ENCODE assay signal across 11 cellular contexts in the genomic region with DNA sequence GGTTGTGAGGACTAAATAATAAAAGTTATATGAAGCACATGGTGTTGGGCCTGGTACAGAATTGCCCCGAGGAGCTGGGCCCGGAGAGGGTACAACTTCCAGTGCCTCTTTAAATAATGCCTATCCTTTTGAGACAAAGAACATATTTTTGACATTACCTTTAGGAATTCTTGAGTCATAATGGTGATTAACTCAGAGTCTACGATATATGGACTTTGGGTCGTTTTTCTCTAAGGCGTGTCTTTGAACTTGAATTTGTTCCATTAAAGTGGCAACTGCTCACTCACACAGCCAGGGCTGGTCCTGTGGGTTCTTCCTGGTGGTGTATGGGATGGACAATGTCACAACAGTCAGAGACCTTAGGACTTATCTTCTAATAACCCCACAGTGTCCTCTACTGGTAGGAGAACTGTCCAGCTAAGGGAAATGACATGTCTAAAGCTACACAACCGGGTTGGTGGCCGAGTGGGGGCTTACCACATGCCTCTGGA.
A peak's percentile ranks its signal among the peaks of the same experiment; 100 is the strongest.
DNase-seq lines count a peak whose midpoint lies in the region; ATAC-seq and TF ChIP-seq lines count a peak whose summit lies in the region.
"Had no signal": no experiment of that assay in that cellular context is flagged by ENCODE, and none has a peak within 500 bp of the region (broad histone marks: within the 10 kb centered on the region; RNA-seq: fewer than 3 reads in every experiment).

No MANE protein-coding gene starts in this region.

- H3K36me3 ChIP-seq in GM23248 (ENCODE audit: low read depth) (no peaks in the 10 kb centered on the region), Panc1 (ENCODE audit: control insufficient read depth, insufficient read depth, low read length) (no peaks in the 10 kb centered on the region), psoas muscle (ENCODE audit: insufficient read depth in 1 of 2, low read depth in 1 of 2) (no peaks in the 10 kb centered on the region)
- H3K36me3 ChIP-seq: HAP-1 had no signal

- H3K27ac Mint-ChIP-seq in nephron progenitor cell = no peak overlapping the region

- H3F3A ChIP-seq in GM23248 (ENCODE audit: insufficient read depth) = peaks cover 23% of the 10 kb centered on the region

- CTCF ChIA-PET in Panc1 (lab: Charles Lee) = interaction anchor here (0.5 to 1.8 kb wide), 3 partner anchors 18 to 54 kb away, joined by 4 to 10 read pairs (median 5); no protein-coding TSS in a partner anchor

- H3K9me3 Mint-ChIP-seq in nephron progenitor cell = no peaks in the 10 kb centered on the region

- no TSS peak for BruUV-seq in Panc1 (replicated peaks; lab: Mats Ljungman, UMichigan)

- H3K27me3 ChIP-seq in GM23248 (replicated peaks; ENCODE audit: insufficient read depth) (no peaks in the 10 kb centered on the region), Panc1 (ENCODE audit: control insufficient read depth, insufficient read depth, low read length) (no peaks in the 10 kb centered on the region), psoas muscle (ENCODE audit: insufficient read depth in 3 of 3, low read length in 2 of 3) (no peaks in the 10 kb centered on the region)

- peaks cover 23% of the 10 kb centered on the region for H3K4me1 Mint-ChIP-seq in nephron progenitor cell

- POLR2A ChIA-PET in Panc1 (lab: Charles Lee) = interaction anchor here (0.5 kb wide), 1 partner anchor 437 kb away, joined by 6 read pairs; no protein-coding TSS in a partner anchor

- intact Hi-C loops in Panc1 (cut with micrococcal nuclease; ENCODE audit: unreplicated experiment) (no loop called here), psoas muscle (cut with DNase I) (no loop called here)

- H3K4me3 Mint-ChIP-seq in nephron progenitor cell = no peak overlapping the region

- DNase-seq in GM23248 (peak; percentile 91), Panc1 (ENCODE audit: low read depth, low spot score) (peak; percentile 32), epithelial cell of esophagus (ENCODE audit: low read depth) (peak; percentile 81), psoas muscle (no peak), NCI-H1694 (lab: John Stamatoyannopoulos, UW) (no peak), nephron progenitor cell (no peak)
- DNase-seq: activated CD4-positive, alpha-beta T cell treated with anti-CD3 and anti-CD28 coated beads for 1 hour; NCI-H524; occipital lobe had no signal

- peak overlapping the region; percentile 62 for H3K9ac ChIP-seq in GM23248

- ATAC-seq in Panc1 (peak; percentile 57), psoas muscle (peak in 3 of 4 donors; percentile 48 to 72 (median 67)), GM18870 (IDR thresholded peaks at IDR 0.05; ENCODE audit: unreplicated experiment) (no peak)

- H3K4me3 ChIP-seq in GM23248 = 0 out of 2 replicates have a peak overlapping the region, but pooled peaks have one; percentile 20
- no peak overlapping the region for H3K4me3 ChIP-seq in Panc1 (ENCODE audit: low read depth in 2 of 2, low read length in 2 of 2)
- H3K4me3 ChIP-seq in epithelial cell of esophagus (ENCODE audit: low read length) = no peak overlapping the region
- H3K4me3 ChIP-seq in psoas muscle = no peak overlapping the region
- H3K4me3 ChIP-seq: HAP-1 had no signal

- 21 to 24% methylated on average over 7 of the region's 7 CpGs for WGBS in GM23248 (ENCODE audit: low coverage in 1 of 2, low lambda C conversion rate in 2 of 2, missing lambda C conversion rate in 2 of 2), 2 experiments
- 63 to 74% (median 71%) methylated on average over 7 of the region's 7 CpGs for WGBS in psoas muscle, 3 donors

- H3K36me3 Mint-ChIP-seq in nephron progenitor cell (ENCODE audit: low read depth) = no peaks in the 10 kb centered on the region

- H3K27me3 Mint-ChIP-seq in nephron progenitor cell (ENCODE audit: low read depth, poor library complexity) = no peaks in the 10 kb centered on the region

- TF ChIP-seq CTCF in Panc1 (IDR thresholded peaks at IDR 0.05) = peak; percentile 74
- TF ChIP-seq CTCF in epithelial cell of esophagus (IDR thresholded peaks at IDR 0.05; ENCODE audit: insufficient read depth, low read depth, low read length, missing control alignments) = no peak
- peak; percentile 23 for TF ChIP-seq CTCF in psoas muscle (IDR thresholded peaks at IDR 0.05)
- TF ChIP-seq CTCF in nephron progenitor cell (IDR thresholded peaks at IDR 0.05) = no peak

- peak overlapping the region; percentile 72 for H2AFZ ChIP-seq in GM23248

- H3K4me2 ChIP-seq in GM23248 (ENCODE audit: unreplicated experiment) = peak overlapping the region; percentile 62

- H3K79me2 ChIP-seq in GM23248 (ENCODE audit: insufficient read depth) = no peaks in the 10 kb centered on the region

- no peaks in the 10 kb centered on the region for H4K20me1 ChIP-seq in GM23248 (ENCODE audit: insufficient read depth)

- H3K27ac ChIP-seq in GM23248 = peak overlapping the region; percentile 79
- H3K27ac ChIP-seq in Panc1 (ENCODE audit: low read length) = no peak overlapping the region
- no peak overlapping the region for H3K27ac ChIP-seq in psoas muscle

- peaks cover 34% of the 10 kb centered on the region for H3K4me1 ChIP-seq in GM23248 (ENCODE audit: insufficient read depth)
- peaks cover 13% of the 10 kb centered on the region for H3K4me1 ChIP-seq in Panc1 (ENCODE audit: control insufficient read depth, insufficient read depth, low read length)
- H3K4me1 ChIP-seq in psoas muscle = no peaks in the 10 kb centered on the region
- H3K4me1 ChIP-seq: HAP-1 had no signal

- no peaks in the 10 kb centered on the region for H3K9me2 ChIP-seq in GM23248 (ENCODE audit: insufficient read depth)

- in situ Hi-C loops in GM23248 (cut with MboI) = loop anchor here (25.0 kb wide), 2 partner anchors 1218 to 1418 kb away; no protein-coding TSS in a partner anchor
- in situ Hi-C loops in Panc1 (cut with HindIII; ENCODE audit: low pct_unique_long_range_greater_than_20kb, low sequenced_read_pairs) = no loop called here

- H3K9me3 ChIP-seq in GM23248 (ENCODE audit: low read depth) (no peaks in the 10 kb centered on the region), Panc1 (ENCODE audit: control insufficient read depth, insufficient read depth, low read depth, low read length) (no peaks in the 10 kb centered on the region), psoas muscle (no peaks in the 10 kb centered on the region)
- H3K9me3 ChIP-seq: HAP-1 had no signal

Comparison
In these comparisons a context has a peak if more than half of its experiments do, and no peak if none do; other contexts are left out.
1. DNase-seq: peak in GM23248 (single experiment), Panc1 (single experiment) and epithelial cell of esophagus (single experiment); none in psoas muscle (0 of 2), NCI-H1694 (single experiment) and nephron progenitor cell (single experiment).
2. CTCF ChIP-seq: peak in Panc1 (single experiment) and psoas muscle (single experiment); none in epithelial cell of esophagus (single experiment) and nephron progenitor cell (single experiment).